28 cellular contexts compared by ENCODE assay signal in the genomic region with DNA sequence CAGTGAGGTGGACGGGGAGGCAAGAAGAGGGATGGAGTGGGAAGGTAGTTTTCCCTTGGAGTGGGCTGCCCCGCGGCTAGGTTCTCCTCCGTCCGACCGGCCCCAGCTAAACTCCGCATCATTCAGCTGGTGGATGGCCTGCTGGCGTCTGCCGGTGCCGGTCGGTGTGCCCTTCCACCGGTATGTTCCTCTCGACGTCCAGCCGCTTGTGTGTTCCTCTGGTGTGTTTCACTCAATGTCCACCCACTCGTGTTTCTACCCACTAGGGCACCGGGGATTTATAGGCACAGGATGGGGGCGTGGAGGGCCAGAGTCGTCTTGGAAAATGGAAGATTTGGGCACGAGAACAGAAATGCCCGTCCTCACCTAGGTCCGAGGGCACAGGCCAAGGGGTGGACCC.
"Had no signal": no experiment of that assay in that cellular context is flagged by ENCODE, and none has a peak within 500 bp of the region (broad histone marks: within the 10 kb centered on the region; RNA-seq: fewer than 3 reads in every experiment).

No MANE protein-coding gene starts in this region.

- H3K27me3 ChIP-seq: adrenal gland, MG63, SJCRH30 had no signal

- H3K9me3 Mint-ChIP-seq: activated naive CD4-positive, alpha-beta T cell treated with anti-CD3 and anti-CD28 coated beads, Interleukin-2, amount 50 U/mL, for 72 hours; activated T-cell treated with anti-CD3 and anti-CD28 coated beads, Interleukin-2, amount 50 U/mL, for 24 hours; activated T-helper 1 cell treated with anti-CD3 and anti-CD28 coated beads, Interleukin-12 subunit alpha, Interleukin-12 subunit beta, Interleukin-2, Interleukin-4 antibody, amounts not matched to agents 30 ng/mL and 10 ng/mL and 1 ng/mL, durations not matched to agents 14 hours and 24 hours and 36 hours had no signal

- H3K27ac ChIP-seq: adrenal gland, SJCRH30, SK-N-MC had no signal

- H3K4me1 ChIP-seq: adrenal gland, SJCRH30 had no signal

- H3K4me3 Mint-ChIP-seq: activated CD4-positive, alpha-beta T cell treated with anti-CD3 and anti-CD28 coated beads for 36 hours; activated CD4-positive, alpha-beta T cell treated with anti-CD3 and anti-CD28 coated beads, Interleukin-2, amount 10 ng/mL, durations not matched to agents 7 days and 5 days; activated CD8-positive, alpha-beta T cell treated with anti-CD3 and anti-CD28 coated beads, Interleukin-2, amount 10 ng/mL, durations not matched to agents 7 days and 5 days; activated naive CD4-positive, alpha-beta T cell treated with anti-CD3 and anti-CD28 coated beads for 36 hours; activated T-cell treated with anti-CD3 and anti-CD28 coated beads, Interleukin-2, amount 50 U/mL, for 24 hours; activated T-helper 1 cell treated with anti-CD3 and anti-CD28 coated beads, Interleukin-12 subunit alpha, Interleukin-12 subunit beta, Interleukin-2, Interleukin-4 antibody, amounts not matched to agents 30 ng/mL and 10 ng/mL and 1 ng/mL, durations not matched to agents 14 hours and 24 hours and 36 hours; brain had no signal

- H3K9me3 ChIP-seq: adrenal gland, MG63, SJCRH30 had no signal

- ATAC-seq: activated CD4-positive, alpha-beta T cell treated with anti-CD3 and anti-CD28 coated beads for 36 hours; activated CD4-positive, CD25-positive, alpha-beta regulatory T cell treated with anti-CD3 and anti-CD28 coated beads, Interleukin-2, amount 50 U/mL, for 24 hours; activated CD8-positive, alpha-beta T cell treated with anti-CD3 and anti-CD28 coated beads, Interleukin-2, amount 10 ng/mL, durations not matched to agents 7 days and 5 days; activated naive CD4-positive, alpha-beta T cell treated with anti-CD3 and anti-CD28 coated beads, Interleukin-2, amount 50 U/mL, for 72 hours had no signal

- H3K4me3 ChIP-seq: adrenal gland, MG63, SJCRH30, SK-N-MC had no signal

- FAIRE-seq: bronchial epithelial cell, TTC549 had no signal

- H3K36me3 ChIP-seq: adrenal gland, MG63, SJCRH30 had no signal

- H3K36me3 Mint-ChIP-seq: activated naive CD4-positive, alpha-beta T cell treated with anti-CD3 and anti-CD28 coated beads, Interleukin-2, amount 50 U/mL, for 72 hours; brain had no signal

- H3K4me1 Mint-ChIP-seq: activated CD4-positive, alpha-beta T cell treated with anti-CD3 and anti-CD28 coated beads for 36 hours; activated CD4-positive, alpha-beta T cell treated with anti-CD3 and anti-CD28 coated beads, Interleukin-2, amount 10 ng/mL, durations not matched to agents 7 days and 5 days; brain had no signal

- H3K27me3 Mint-ChIP-seq: activated CD4-positive, alpha-beta T cell treated with anti-CD3 and anti-CD28 coated beads for 36 hours; activated CD4-positive, alpha-beta T cell treated with anti-CD3 and anti-CD28 coated beads, Interleukin-2, amount 10 ng/mL, durations not matched to agents 7 days and 5 days; activated T-cell treated with anti-CD3 and anti-CD28 coated beads, Interleukin-2, amount 50 U/mL, for 24 hours; brain had no signal

- DNase-seq: activated CD4-positive, alpha-beta T cell treated with anti-CD3 and anti-CD28 coated beads for 36 hours; activated CD4-positive, alpha-beta T cell treated with anti-CD3 and anti-CD28 coated beads, Interleukin-2, amount 10 ng/mL, durations not matched to agents 7 days and 5 days; activated CD4-positive, alpha-beta T cell treated with anti-CD3 and anti-CD28 coated beads, Interleukin-2, amount 50 U/mL, for 48 hours; activated CD8-positive, alpha-beta T cell treated with anti-CD3 and anti-CD28 coated beads, Interleukin-2, amount 10 ng/mL, durations not matched to agents 7 days and 5 days; activated gamma-delta T cell treated with Interleukin-2 at 50 U/mL for 16 hours; activated naive CD4-positive, alpha-beta T cell treated with anti-CD3 and anti-CD28 coated beads for 36 hours; activated T-cell treated with anti-CD3 and anti-CD28 coated beads, Interleukin-2, amount 50 U/mL, for 24 hours; adrenal gland; anterior cingulate cortex; central memory CD4-positive, alpha-beta T cell; Kasumi-1; KG1; MG63; NCI-H1048; NCI-H1105 treated with DMSO at 0.1 percent for 48 hours; NCI-H1436; NCI-H1930; NCI-H510A; NCI-H748 treated with DMSO at 0.1 percent for 48 hours; SHP77 had no signal
